18 cellular contexts compared by ENCODE assay signal in genomic region chr11:36261094-36261493, GRCh38. TPM values are rescaled to one million over a fixed set of nuclear protein-coding genes. Genes with fewer than 3 reads are reported as not detected.
A peak's percentile ranks its signal among the peaks of the same experiment; 100 is the strongest.
DNase-seq lines count a peak whose midpoint lies in the region; ATAC-seq, FAIRE-seq and TF ChIP-seq lines count a peak whose summit lies in the region.
"Had no signal": no experiment of that assay in that cellular context is flagged by ENCODE, and none has a peak within 500 bp of the region (broad histone marks: within the 10 kb centered on the region; RNA-seq: fewer than 3 reads in every experiment).

No MANE protein-coding gene starts in this region.

- H3K36me3 ChIP-seq in GM23338 (ENCODE audit: insufficient read depth) (no peaks in the 10 kb centered on the region), astrocyte (ENCODE audit: insufficient read depth, low read length) (no peaks in the 10 kb centered on the region), neural progenitor cell (no peaks in the 10 kb centered on the region), testis (ENCODE audit: low read depth, missing control alignments) (no peaks in the 10 kb centered on the region), right lobe of liver (no peaks in the 10 kb centered on the region)
- H3K36me3 ChIP-seq: BLaER1, HAP-1 had no signal

- H3K27me3 Mint-ChIP-seq in GM23338 (ENCODE audit: insufficient read depth, low read depth, poor library complexity) (peaks cover 18% of the 10 kb centered on the region), astrocyte (ENCODE audit: low read depth, unreplicated experiment) (peaks cover 21% of the 10 kb centered on the region), neural progenitor cell (ENCODE audit: insufficient read depth, low read depth) (peaks cover 3% of the 10 kb centered on the region)

- H3K4me3 Mint-ChIP-seq in GM23338 (no peak overlapping the region), astrocyte (ENCODE audit: unreplicated experiment) (peak overlapping the region; percentile 46), neural progenitor cell (peak overlapping the region; percentile 36)
- H3K4me3 Mint-ChIP-seq: CD14-positive monocyte; CD4-positive, alpha-beta memory T cell had no signal

- H4K20me1 ChIP-seq in GM23338 (replicated peaks; ENCODE audit: insufficient read depth) = no peaks in the 10 kb centered on the region
- H4K20me1 ChIP-seq in astrocyte (ENCODE audit: insufficient read depth, low read length) = no peaks in the 10 kb centered on the region
- no peaks in the 10 kb centered on the region for H4K20me1 ChIP-seq in neural progenitor cell (ENCODE audit: low read depth)
- H4K20me1 ChIP-seq: BLaER1 had no signal

- no peak overlapping the region for H3K4me3 ChIP-seq in GM23338
- H3K4me3 ChIP-seq in astrocyte (ENCODE audit: insufficient read depth, low read depth, low read length) = no peak overlapping the region
- no peak overlapping the region for H3K4me3 ChIP-seq in neural progenitor cell
- H3K4me3 ChIP-seq in testis = no peak overlapping the region
- no peak overlapping the region for H3K4me3 ChIP-seq in right lobe of liver
- H3K4me3 ChIP-seq: BLaER1, GM23248, HAP-1 had no signal

- TF ChIP-seq POLR2A in testis (IDR thresholded peaks at IDR 0.05) (no peak), right lobe of liver (IDR thresholded peaks at IDR 0.05) (no peak)

- WGBS in testis, 2 donors = 86 to 90% methylated on average over 4 of the region's 4 CpGs
- WGBS in right lobe of liver (ENCODE audit: insufficient coverage, low coverage, low lambda C conversion rate, missing lambda C conversion rate) = 78% methylated on average over 3 of the region's 4 CpGs

- H3K9me3 ChIP-seq in astrocyte (ENCODE audit: insufficient read depth, low read depth, low read length) = no peaks in the 10 kb centered on the region
- H3K9me3 ChIP-seq in neural progenitor cell (ENCODE audit: low read depth) = no peaks in the 10 kb centered on the region
- H3K9me3 ChIP-seq in testis = no peaks in the 10 kb centered on the region
- H3K9me3 ChIP-seq in right lobe of liver = no peaks in the 10 kb centered on the region
- H3K9me3 ChIP-seq: BLaER1, HAP-1 had no signal

- H3K27ac Mint-ChIP-seq in GM23338 = no peak overlapping the region
- H3K27ac Mint-ChIP-seq in astrocyte (ENCODE audit: unreplicated experiment) = no peak overlapping the region
- peak overlapping the region; percentile 57 for H3K27ac Mint-ChIP-seq in neural progenitor cell

- DNase-seq in GM23338 (ENCODE audit: low spot score) = no peak
- peak; percentile 64 for DNase-seq in NCI-H146 (lab: John Stamatoyannopoulos, UW)
- no peak for DNase-seq in astrocyte (ENCODE audit: low read depth)
- DNase-seq in neural progenitor cell (ENCODE audit: low spot score) = no peak
- no peak for DNase-seq in testis
- no peak for DNase-seq in right lobe of liver
- DNase-seq: 8988T; CD4-positive, alpha-beta memory T cell; DMS153; DMS79; GDM1; GM23248 had no signal

- H2AFZ ChIP-seq in GM23338 (no peak overlapping the region), astrocyte (ENCODE audit: low read depth, low read length) (no peak overlapping the region), neural progenitor cell (replicated peaks) (no peak overlapping the region)
- H2AFZ ChIP-seq: GM23248 had no signal

- ATAC-seq in GM23338 (peak; percentile 14), HG03039 (IDR thresholded peaks at IDR 0.05; ENCODE audit: unreplicated experiment) (no peak), right lobe of liver (no peak)

- intact Hi-C loops in testis (cut with DNase I; ENCODE audit: low total_unique reads) (no loop called here), right lobe of liver (cut with DNase I) (loop anchor here (10.0 kb wide), 2 partner anchors 436 to 646 kb away; partner anchors contain the start of gene FJX1 (in 1 of the 2))

- FAIRE-seq in astrocyte (lab: Jason Lieb, UNC) = no peak
- FAIRE-seq: GM12892, GM18507 had no signal

- no peaks in the 10 kb centered on the region for H3K9me2 ChIP-seq in GM23338 (ENCODE audit: insufficient read depth)

- H3K9me3 Mint-ChIP-seq in GM23338 = no peaks in the 10 kb centered on the region; the same call in 2 of the 3 replicates
- no peaks in the 10 kb centered on the region for H3K9me3 Mint-ChIP-seq in astrocyte (ENCODE audit: unreplicated experiment)
- no peaks in the 10 kb centered on the region for H3K9me3 Mint-ChIP-seq in neural progenitor cell

- no peaks in the 10 kb centered on the region; the same call in 2 of the 3 replicates for H3K36me3 Mint-ChIP-seq in GM23338 (ENCODE audit: low read depth)
- H3K36me3 Mint-ChIP-seq in astrocyte (ENCODE audit: low read depth, unreplicated experiment) = no peaks in the 10 kb centered on the region
- H3K36me3 Mint-ChIP-seq in neural progenitor cell = peaks cover 2% of the 10 kb centered on the region
- H3K36me3 Mint-ChIP-seq: CD14-positive monocyte; CD4-positive, alpha-beta memory T cell had no signal

- H3K4me2 ChIP-seq in GM23338 (no peak overlapping the region), astrocyte (ENCODE audit: low read length) (no peak overlapping the region), neural progenitor cell (no peak overlapping the region)
- H3K4me2 ChIP-seq: BLaER1 had no signal

- TF ChIP-seq CTCF in GM23338 (conservative IDR thresholded peaks at IDR 0.05; ENCODE audit: low read depth in 2 of 2) = no peak
- TF ChIP-seq CTCF in astrocyte (IDR thresholded peaks at IDR 0.05; ENCODE audit: insufficient read depth, low read depth, low read length) = no peak
- TF ChIP-seq CTCF in neural progenitor cell (IDR thresholded peaks at IDR 0.05) = no peak
- TF ChIP-seq CTCF in testis (IDR thresholded peaks at IDR 0.05) = no peak
- TF ChIP-seq CTCF in right lobe of liver (IDR thresholded peaks at IDR 0.05) = no peak

- no peaks in the 10 kb centered on the region for H3F3A ChIP-seq in GM23338 (replicated peaks; ENCODE audit: low read depth)
- H3F3A ChIP-seq in neural progenitor cell (ENCODE audit: low read depth) = no peaks in the 10 kb centered on the region

- H3K27ac ChIP-seq in GM23338 (ENCODE audit: low read depth) = no peak overlapping the region
- no peak overlapping the region for H3K27ac ChIP-seq in astrocyte (ENCODE audit: low read depth, low read length)
- no peak overlapping the region for H3K27ac ChIP-seq in neural progenitor cell
- H3K27ac ChIP-seq in testis = no peak overlapping the region
- H3K27ac ChIP-seq in right lobe of liver = no peak overlapping the region
- H3K27ac ChIP-seq: BLaER1, GM23248 had no signal

- H3K79me2 ChIP-seq in GM23338 (replicated peaks; ENCODE audit: insufficient read depth) (no peaks in the 10 kb centered on the region), astrocyte (ENCODE audit: insufficient read depth, low read length) (no peaks in the 10 kb centered on the region), neural progenitor cell (ENCODE audit: low read depth) (no peaks in the 10 kb centered on the region)

- H3K4me1 Mint-ChIP-seq in GM23338 (peaks cover 15% of the 10 kb centered on the region), astrocyte (ENCODE audit: low read depth, unreplicated experiment) (peaks cover 18% of the 10 kb centered on the region), neural progenitor cell (peaks cover 54% of the 10 kb centered on the region)

- H3K9ac ChIP-seq in astrocyte (ENCODE audit: low read length) (no peak overlapping the region), neural progenitor cell (no peak overlapping the region)
- H3K9ac ChIP-seq: BLaER1, GM23248 had no signal

- H3K4me1 ChIP-seq in GM23338 (ENCODE audit: insufficient read depth) (no peaks in the 10 kb centered on the region), astrocyte (ENCODE audit: insufficient read depth, low read length) (no peaks in the 10 kb centered on the region), neural progenitor cell (peaks cover 11% of the 10 kb centered on the region), testis (no peaks in the 10 kb centered on the region), right lobe of liver (peaks cover 0 to 4% (median under 1%) of the 10 kb centered on the region in 4 donors)
- H3K4me1 ChIP-seq: HAP-1 had no signal

- H3K27me3 ChIP-seq in GM23338 (ENCODE audit: insufficient read depth) (no peaks in the 10 kb centered on the region), astrocyte (ENCODE audit: insufficient read depth, low read length) (peaks cover 31% of the 10 kb centered on the region), neural progenitor cell (no peaks in the 10 kb centered on the region), testis (no peaks in the 10 kb centered on the region), right lobe of liver (no peaks in the 10 kb centered on the region)
- H3K27me3 ChIP-seq: BLaER1 had no signal

TF ChIP-seq in GM23338, 12 proteins besides CTCF, POLR2A, EP300 and RAD21:
- TF ChIP-seq ZNF331 (CRISPR knock-in tag; IDR thresholded peaks at IDR 0.05; ENCODE audit: low read depth) (no peak), STAT1 (IDR thresholded peaks at IDR 0.05; ENCODE audit: unreplicated experiment) (no peak)

RNA-seq across cellular contexts. Expression of gene COMMD9, which starts 28.1 kb away (rescaled TPM):
- 19.9 and 22.4 TPM in 2 replicates for total RNA-seq in GM23338 (2014; rRNA removed; shearing (Covaris generic))
- polyA plus RNA-seq in GM23338 (2016; fragmentation: Nextera tagmentation; extraction: Ambion mirVana) (38.3 and 44.1 TPM in 2 replicates), testis (ENCODE audit: insufficient read depth, low read depth, low replicate concordance) (73.9 TPM)
- total RNA-seq in astrocyte (77.6 and 78.4 TPM in 2 replicates), neural progenitor cell (ENCODE audit: low replicate concordance) (27.0 and 28.4 TPM in 2 replicates), testis (10 to 100 TPM; 42.7 to 58.2 TPM), right lobe of liver (10 to 100 TPM; 30.6 to 41.4 (median 34.6) TPM)

RNA-seq across cellular contexts. Expression of gene PRR5L, which starts 35.0 kb away (rescaled TPM):
- 6.6 and 8.9 TPM in 2 replicates for total RNA-seq in GM23338 (2014; rRNA removed; shearing (Covaris generic))
- polyA plus RNA-seq in GM23338 (2016; fragmentation: Nextera tagmentation; extraction: Ambion mirVana) = 3.1 and 4.5 TPM in 2 replicates
- total RNA-seq in astrocyte = 55.6 and 56.0 TPM in 2 replicates
- total RNA-seq in neural progenitor cell (ENCODE audit: low replicate concordance) = 14.7 and 23.4 TPM in 2 replicates
- total RNA-seq in testis = 10 to 100 TPM; 14.7 to 15.4 TPM
- 8.1 TPM for polyA plus RNA-seq in testis (ENCODE audit: insufficient read depth, low read depth, low replicate concordance)
- 1 to 10 TPM; 2.2 to 4.5 (median 2.3) TPM for total RNA-seq in right lobe of liver
